In the genomic region with DNA sequence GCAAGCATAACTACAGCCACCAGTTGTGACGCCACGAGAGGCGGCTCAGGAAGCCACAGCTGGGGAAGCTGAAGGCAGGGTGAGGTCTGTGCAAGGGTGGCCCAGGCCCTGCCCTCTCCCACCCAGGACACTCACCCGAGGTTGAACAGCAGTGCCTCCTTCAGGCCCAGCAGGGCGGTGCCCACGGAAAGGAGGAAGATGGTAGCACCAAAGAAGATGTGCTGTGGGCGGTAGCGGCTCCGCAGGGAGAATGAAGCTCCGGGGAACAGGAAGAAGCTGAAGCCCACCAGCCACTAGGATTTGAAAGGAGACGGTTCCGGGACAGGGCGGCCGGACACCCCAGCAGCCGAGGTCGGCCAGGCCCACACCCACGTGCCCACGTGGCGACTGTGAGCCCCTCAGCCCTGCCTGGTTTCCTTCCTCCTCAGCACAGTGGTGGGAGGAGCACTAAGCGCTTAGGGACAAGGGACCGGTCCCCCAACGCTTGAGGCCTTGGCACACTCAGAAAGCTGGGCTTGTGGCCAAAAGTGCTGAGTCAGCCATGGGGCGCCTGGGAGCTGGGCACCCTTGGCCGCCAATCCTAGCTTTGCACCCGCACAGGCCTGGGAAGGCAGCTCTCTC, we compare ENCODE assay signal across 8 cellular contexts. TPM values are rescaled to one million over a fixed set of nuclear protein-coding genes. Genes with fewer than 3 reads are reported as not detected.
DNase-seq lines count a peak whose midpoint lies in the region; ATAC-seq lines count a peak whose summit lies in the region.

No MANE protein-coding gene starts in this region.

- H3K27me3 Mint-ChIP-seq in activated CD8-positive, alpha-beta memory T cell treated with anti-CD3 and anti-CD28 coated beads, Interleukin-2, amount 10 ng/mL, durations not matched to agents 7 days and 5 days, result no peaks in the 10 kb centered on the region
- no peaks in the 10 kb centered on the region for H3K27me3 Mint-ChIP-seq in effector memory CD8-positive, alpha-beta T cell

- CTCF ChIA-PET in activated CD8-positive, alpha-beta memory T cell treated with anti-CD3 and anti-CD28 coated beads, Interleukin-2, amount 10 ng/mL, durations not matched to agents 7 days and 5 days (lab: Charles Lee), result interaction anchor here (0.6 to 12.8 kb wide), 14 partner anchors 9 to 414 kb away, joined by 3 to 185 read pairs (median 4); a partner anchor contains a TSS

- no peaks in the 10 kb centered on the region for H3K36me3 ChIP-seq in muscle layer of duodenum (ENCODE audit: control insufficient read depth in 1 of 2, insufficient read depth in 2 of 2, low read length in 2 of 2)

- peak overlapping the region; percentile 56 for H3K4me3 Mint-ChIP-seq in activated CD8-positive, alpha-beta memory T cell treated with anti-CD3 and anti-CD28 coated beads, Interleukin-2, amount 10 ng/mL, durations not matched to agents 7 days and 5 days
- peak overlapping the region; percentile 54 to 68 for H3K4me3 Mint-ChIP-seq in effector memory CD8-positive, alpha-beta T cell

- H3K36me3 Mint-ChIP-seq in activated CD8-positive, alpha-beta memory T cell treated with anti-CD3 and anti-CD28 coated beads, Interleukin-2, amount 10 ng/mL, durations not matched to agents 7 days and 5 days, result peaks cover 4% of the 10 kb centered on the region
- H3K36me3 Mint-ChIP-seq in effector memory CD8-positive, alpha-beta T cell (ENCODE audit: insufficient read depth), result peaks cover 37% of the 10 kb centered on the region

- peak overlapping the region; percentile 97 for H3K27ac Mint-ChIP-seq in activated CD8-positive, alpha-beta memory T cell treated with anti-CD3 and anti-CD28 coated beads, Interleukin-2, amount 10 ng/mL, durations not matched to agents 7 days and 5 days
- H3K27ac Mint-ChIP-seq in effector memory CD8-positive, alpha-beta T cell, result peak overlapping the region; percentile 68 to 77

- no peaks in the 10 kb centered on the region for H3K9me3 ChIP-seq in muscle layer of duodenum (ENCODE audit: control insufficient read depth in 1 of 2, low read length in 2 of 2)

- H3K27me3 ChIP-seq in muscle layer of duodenum (ENCODE audit: low read depth, low read length), result no peaks in the 10 kb centered on the region

- H3K4me1 ChIP-seq in muscle layer of duodenum (ENCODE audit: control insufficient read depth in 1 of 2, insufficient read depth in 2 of 2, low read length in 2 of 2), result peaks cover 19 to 39% of the 10 kb centered on the region in 2 donors

- peak overlapping the region; percentile 31 for H3K27ac ChIP-seq in muscle layer of duodenum (ENCODE audit: low read length)

- peak; percentile 91 for DNase-seq in activated CD8-positive, alpha-beta memory T cell treated with anti-CD3 and anti-CD28 coated beads, Interleukin-2, amount 10 ng/mL, durations not matched to agents 7 days and 5 days
- no peak for DNase-seq in activated CD8-positive, alpha-beta memory T cell treated with anti-CD3 and anti-CD28 coated beads, Interleukin-2, amount 50 U/mL, for 4 hours
- DNase-seq in T-helper 1 cell (peak in 4 of 5 donors; percentile 19 to 76 (median 52)), NK-92 (lab: John Stamatoyannopoulos, UW; ENCODE audit: unreplicated experiment) (no peak), NOMO-1 (lab: John Stamatoyannopoulos, UW; ENCODE audit: unreplicated experiment in 2 of 2) (no peak)
- DNase-seq in effector memory CD8-positive, alpha-beta T cell, result peak; percentile 55 to 67 (median 66)

- H3K4me3 ChIP-seq in muscle layer of duodenum (ENCODE audit: low read depth in 1 of 2, low read length in 2 of 2), result no peak overlapping the region

- peaks cover 62% of the 10 kb centered on the region for H3K4me1 Mint-ChIP-seq in activated CD8-positive, alpha-beta memory T cell treated with anti-CD3 and anti-CD28 coated beads, Interleukin-2, amount 10 ng/mL, durations not matched to agents 7 days and 5 days
- peaks cover 20 to 37% of the 10 kb centered on the region in 2 donors for H3K4me1 Mint-ChIP-seq in effector memory CD8-positive, alpha-beta T cell (ENCODE audit: low read depth in 2 of 2)

- peak; percentile 93 for ATAC-seq in activated CD8-positive, alpha-beta memory T cell treated with anti-CD3 and anti-CD28 coated beads, Interleukin-2, amount 10 ng/mL, durations not matched to agents 7 days and 5 days
- ATAC-seq in effector memory CD8-positive, alpha-beta T cell (replicated peaks), result peak; percentile 94
- no peak for ATAC-seq in HG02840 (IDR thresholded peaks at IDR 0.05; ENCODE audit: low FRiP score, unreplicated experiment)

- no peaks in the 10 kb centered on the region for H3K9me3 Mint-ChIP-seq in activated CD8-positive, alpha-beta memory T cell treated with anti-CD3 and anti-CD28 coated beads, Interleukin-2, amount 10 ng/mL, durations not matched to agents 7 days and 5 days (ENCODE audit: low read depth)
- H3K9me3 Mint-ChIP-seq in effector memory CD8-positive, alpha-beta T cell, result no peaks in the 10 kb centered on the region

RNA-seq across cellular contexts. Expression of a gene that starts 11.0 kb away (rescaled TPM):
- 10 to 100 TPM in 1 of 2 experiments, 1 to 10 TPM in 1; 2.2 to 13.6 TPM for total RNA-seq in activated CD8-positive, alpha-beta memory T cell treated with anti-CD3 and anti-CD28 coated beads, Interleukin-2, amount 10 ng/mL, durations not matched to agents 7 days and 5 days

RNA-seq across cellular contexts. Expression of a gene that starts 41.8 kb away (rescaled TPM):
- total RNA-seq in activated CD8-positive, alpha-beta memory T cell treated with anti-CD3 and anti-CD28 coated beads, Interleukin-2, amount 10 ng/mL, durations not matched to agents 7 days and 5 days, result 1 to 10 TPM in 1 of 2 experiments, under 1 TPM in 1; 0.33 to 2.2 TPM

Comparison
In these comparisons a context has a peak if more than half of its experiments do, and no peak if none do; other contexts are left out.
1. DNase-seq: peak in activated CD8-positive, alpha-beta memory T cell treated with anti-CD3 and anti-CD28 coated beads, Interleukin-2, amount 10 ng/mL, durations not matched to agents 7 days and 5 days (single experiment), T-helper 1 cell (4 of 5) and effector memory CD8-positive, alpha-beta T cell (3 of 3); none in activated CD8-positive, alpha-beta memory T cell treated with anti-CD3 and anti-CD28 coated beads, Interleukin-2, amount 50 U/mL, for 4 hours (single experiment), NK-92 (single experiment) and NOMO-1 (0 of 2).